Comparison of ENCODE assay signal across 8 cellular contexts in genomic region chr5:62236593-62236992, GRCh38.
DNase-seq lines count a peak whose midpoint lies in the region; ATAC-seq, FAIRE-seq and TF ChIP-seq lines count a peak whose summit lies in the region.
"Not testable (repeated sequence)": the region's sequence is repeated elsewhere in the genome, so short reads cannot be mapped to it uniquely, and the experiment has no call there.

No MANE protein-coding gene starts in this region.

- RAD21 ChIA-PET in GM12878 (lab: Charles Lee; ENCODE audit: unreplicated experiment), result not testable (repeated sequence)

- H2AFZ ChIP-seq in GM12878 (ENCODE audit: control insufficient read depth, low read depth, low read length), result not testable (repeated sequence)
- peak overlapping the region; percentile 40 for H2AFZ ChIP-seq in neuronal stem cell (ENCODE audit: low read length)

- POLR2A ChIA-PET in activated CD4-positive, alpha-beta memory T cell treated with anti-CD3 and anti-CD28 coated beads, Interleukin-2, amount 10 ng/mL, durations not matched to agents 7 days and 5 days (lab: Charles Lee), result interaction anchor here (1.0 kb wide), 1 partner anchor 71 kb away, joined by 5 read pairs; no protein-coding TSS in a partner anchor
- POLR2A ChIA-PET in GM12878 (lab: Charles Lee), result not testable (repeated sequence)

- TF ChIP-seq POLR2A in GM12878 (IDR thresholded peaks at IDR 0.05; ENCODE audit: low read depth, low read length), result not testable (repeated sequence)

- not testable (repeated sequence) for H3K36me3 ChIP-seq in GM12878 (ENCODE audit: control insufficient read depth in 2 of 2, insufficient read depth in 2 of 2, low read length in 1 of 2); neuronal stem cell (replicated peaks in 1 of 2; ENCODE audit: control insufficient read depth in 2 of 2, insufficient read depth in 2 of 2, low read length in 2 of 2)

- not testable (repeated sequence) for H3K9ac ChIP-seq in GM12878 (ENCODE audit: control insufficient read depth, insufficient read depth, low read length); neuronal stem cell (ENCODE audit: low read depth, low read length, poor library complexity)

- not testable (repeated sequence) for H2BK5ac ChIP-seq in neuronal stem cell (ENCODE audit: low read length)

- H3K36me3 Mint-ChIP-seq in activated CD4-positive, alpha-beta memory T cell treated with anti-CD3 and anti-CD28 coated beads, Interleukin-2, amount 10 ng/mL, durations not matched to agents 7 days and 5 days (ENCODE audit: low read depth), result not testable (repeated sequence)

- H3K27me3 ChIP-seq in GM12878 (replicated peaks in 1 of 2; ENCODE audit: control insufficient read depth in 2 of 2, insufficient read depth in 2 of 2, low read length in 1 of 2); neuronal stem cell (ENCODE audit: control insufficient read depth in 3 of 3, insufficient read depth in 3 of 3, low read depth in 1 of 3, low read length in 3 of 3): not testable (repeated sequence)

- not testable (repeated sequence) for H4K8ac ChIP-seq in neuronal stem cell (ENCODE audit: low read depth, low read length)

- H3K14ac ChIP-seq in neuronal stem cell (ENCODE audit: low read length), result not testable (repeated sequence)

- not testable (repeated sequence) for H2AK5ac ChIP-seq in neuronal stem cell (ENCODE audit: low read depth, low read length)

- in situ Hi-C loops in GM12878 (cut with MboI), result not testable (repeated sequence)

- intact Hi-C loops in GM12878 (cut with micrococcal nuclease; ENCODE audit: unreplicated experiment), result not testable (repeated sequence)

- TF ChIP-seq CTCF in GM12878 (IDR thresholded peaks at IDR 0.05 in 2 of 3, conservative IDR thresholded peaks at IDR 0.05 in 1 of 3; ENCODE audit: control insufficient read depth in 2 of 3, extremely low read depth in 1 of 3, insufficient read depth in 1 of 3, low read depth in 3 of 3, low read length in 3 of 3), result not testable (repeated sequence)

- H3K27me3 Mint-ChIP-seq in activated CD4-positive, alpha-beta memory T cell treated with anti-CD3 and anti-CD28 coated beads, Interleukin-2, amount 10 ng/mL, durations not matched to agents 7 days and 5 days, result not testable (repeated sequence)

- H3K9me3 ChIP-seq in GM12878 (replicated peaks; ENCODE audit: control insufficient read depth, insufficient read depth, low read length); neuronal stem cell (replicated peaks in 1 of 2; ENCODE audit: control insufficient read depth in 2 of 2, insufficient read depth in 1 of 2, low read depth in 1 of 2, low read length in 2 of 2): not testable (repeated sequence)

- ATAC-seq in GM18502 (IDR thresholded peaks at IDR 0.05; ENCODE audit: poor library complexity, unreplicated experiment) (peak; percentile 41), GM21390 (IDR thresholded peaks at IDR 0.05; ENCODE audit: unreplicated experiment) (peak; percentile 71), HG02763 (IDR thresholded peaks at IDR 0.05; ENCODE audit: unreplicated experiment) (peak; percentile 44), HG03558 (IDR thresholded peaks at IDR 0.05; ENCODE audit: extremely low read depth, unreplicated experiment) (peak; percentile 42), GM12878 (peak; percentile 17; the same call in 2 of the 3 replicates)

- H3K4ac ChIP-seq in neuronal stem cell (ENCODE audit: low read length), result not testable (repeated sequence)

- not testable (repeated sequence) for H3K4me3 Mint-ChIP-seq in activated CD4-positive, alpha-beta memory T cell treated with anti-CD3 and anti-CD28 coated beads, Interleukin-2, amount 10 ng/mL, durations not matched to agents 7 days and 5 days

- not testable (repeated sequence) for H4K91ac ChIP-seq in neuronal stem cell (ENCODE audit: low read depth, low read length, poor library complexity)

- not testable (repeated sequence) for TF ChIP-seq RAD21 in GM12878 (IDR thresholded peaks at IDR 0.05; ENCODE audit: insufficient read depth, low read depth, low read length)

- H3K79me1 ChIP-seq in neuronal stem cell (ENCODE audit: low read depth, low read length), result not testable (repeated sequence)

- not testable (repeated sequence) for H3K4me2 ChIP-seq in GM12878 (ENCODE audit: control insufficient read depth, insufficient read depth); neuronal stem cell (ENCODE audit: insufficient read depth, low read length, poor library complexity, severe bottlenecking)

- peak overlapping the region; percentile 25; the same call in 1 of the 2 replicates for H3K27ac ChIP-seq in GM12878 (ENCODE audit: control insufficient read depth, insufficient read depth)
- not testable (repeated sequence) for H3K27ac ChIP-seq in neuronal stem cell (replicated peaks; ENCODE audit: low read length)

- not testable (repeated sequence) for BruUV-seq in GM12878 (replicated peaks; lab: Mats Ljungman, UMichigan)

- H3K79me2 ChIP-seq in GM12878 (ENCODE audit: control insufficient read depth, insufficient read depth, low read length), result not testable (repeated sequence)

- H3K9me3 Mint-ChIP-seq in activated CD4-positive, alpha-beta memory T cell treated with anti-CD3 and anti-CD28 coated beads, Interleukin-2, amount 10 ng/mL, durations not matched to agents 7 days and 5 days, result not testable (repeated sequence)

- not testable (repeated sequence) for H4K20me1 ChIP-seq in GM12878 (ENCODE audit: control insufficient read depth, insufficient read depth)

- CTCF ChIA-PET in activated CD4-positive, alpha-beta memory T cell treated with anti-CD3 and anti-CD28 coated beads, Interleukin-2, amount 10 ng/mL, durations not matched to agents 7 days and 5 days (lab: Charles Lee); GM12878 (lab: Yijun Ruan, JAX): not testable (repeated sequence)

- 3% methylated on average over 7 of the region's 7 CpGs for WGBS in GM12878 (ENCODE audit: insufficient coverage, insufficient replicate concordance, low lambda C conversion rate, missing lambda C conversion rate)
- no CpG with 5 or more reads among the region's 7 CpGs for WGBS in neuronal stem cell (ENCODE audit: extremely low coverage in 2 of 2, insufficient read length in 2 of 2, insufficient replicate concordance in 1 of 2), 2 donors

- SMC1A ChIA-PET in GM12878 (lab: Charles Lee; ENCODE audit: uncharacterized antibody, unreplicated experiment), result not testable (repeated sequence)

- peaks cover 55% of the 10 kb centered on the region for H3K4me1 Mint-ChIP-seq in activated CD4-positive, alpha-beta memory T cell treated with anti-CD3 and anti-CD28 coated beads, Interleukin-2, amount 10 ng/mL, durations not matched to agents 7 days and 5 days

- not testable (repeated sequence) for H3K18ac ChIP-seq in neuronal stem cell (ENCODE audit: low read length)

- H2BK120ac ChIP-seq in neuronal stem cell (ENCODE audit: low read depth, low read length), result not testable (repeated sequence)

- FAIRE-seq in GM12878 (lab: Jason Lieb, UNC), result not testable (repeated sequence)

- not testable (repeated sequence) for H2BK12ac ChIP-seq in neuronal stem cell (ENCODE audit: low read length)

- peak overlapping the region; percentile 59 for H3K27ac Mint-ChIP-seq in activated CD4-positive, alpha-beta memory T cell treated with anti-CD3 and anti-CD28 coated beads, Interleukin-2, amount 10 ng/mL, durations not matched to agents 7 days and 5 days

- DNase-seq in activated CD4-positive, alpha-beta memory T cell treated with anti-CD3 and anti-CD28 coated beads, Interleukin-2, amount 10 ng/mL, durations not matched to agents 7 days and 5 days; GM12878 (ENCODE audit: low read depth, low spot score); neuronal stem cell (ENCODE audit: low spot score): not testable (repeated sequence)
- DNase-seq in stimulated activated naive CD4-positive, alpha-beta T cell treated with Interleukin-2 at 50 U/mL for 16 hours (lab: John Stamatoyannopoulos, UW), result peak; percentile 21

- H3K4me1 ChIP-seq in GM12878 (ENCODE audit: control insufficient read depth, insufficient read depth, low read length); neuronal stem cell (ENCODE audit: control insufficient read depth in 2 of 2, insufficient read depth in 1 of 2, low read depth in 1 of 2, low read length in 2 of 2): not testable (repeated sequence)

- not testable (repeated sequence) for TF ChIP-seq EP300 in GM12878 (IDR thresholded peaks at IDR 0.05; ENCODE audit: borderline replicate concordance in 1 of 2, control insufficient read depth in 1 of 2, low read depth in 2 of 2, low read length in 2 of 2)

- H2BK15ac ChIP-seq in neuronal stem cell (ENCODE audit: low read length), result not testable (repeated sequence)

- H3K4me3 ChIP-seq in GM12878; neuronal stem cell (ENCODE audit: low read length in 2 of 2): not testable (repeated sequence)

- H3K23ac ChIP-seq in neuronal stem cell (ENCODE audit: low read depth, low read length, poor library complexity), result not testable (repeated sequence)

Comparison
In these comparisons a context has a peak if more than half of its experiments do, and no peak if none do; other contexts are left out.
1. ATAC-seq: peak in every context shown above with its lines; median percentile 71 in GM21390; 44 in HG02763; 42 in HG03558; 41 in GM18502; 17 in GM12878.